28 cellular contexts compared by ENCODE assay signal in genomic region chr17:45851464-45851863, GRCh38. TPM values are rescaled to one million over a fixed set of nuclear protein-coding genes. Genes with fewer than 3 reads are reported as not detected.
DNase-seq lines count a peak whose midpoint lies in the region; ATAC-seq, FAIRE-seq and TF ChIP-seq lines count a peak whose summit lies in the region.
"Had no signal": no experiment of that assay in that cellular context is flagged by ENCODE, and none has a peak within 500 bp of the region (broad histone marks: within the 10 kb centered on the region; RNA-seq: fewer than 3 reads in every experiment).

No MANE protein-coding gene starts in this region.

- no peak overlapping the region for H2BK5ac ChIP-seq in H1 (ENCODE audit: low read depth, low read length)

- H4K8ac ChIP-seq in H1 (ENCODE audit: extremely low read depth, insufficient read depth, low read length): 0 out of 2 replicates have a peak overlapping the region, but pooled peaks have one; percentile 59

- H4K20me1 ChIP-seq in H1 (replicated peaks in 1 of 2; ENCODE audit: control insufficient read depth in 1 of 2, insufficient read depth in 2 of 2, low read length in 2 of 2): peaks cover 0 to 2% of the 10 kb centered on the region in 2 experiments

- H3K9me3 ChIP-seq in H1 (ENCODE audit: insufficient read depth in 2 of 2, low read depth in 1 of 2, low read length in 1 of 2): no peaks in the 10 kb centered on the region
- H3K9me3 ChIP-seq: BE2C had no signal

- TF ChIP-seq CTCF in natural killer cell (IDR thresholded peaks at IDR 0.05): no peak
- TF ChIP-seq CTCF in H1 (IDR thresholded peaks at IDR 0.05; ENCODE audit: control extremely low read depth in 1 of 3, insufficient read depth in 1 of 3, low read depth in 1 of 3, low read length in 3 of 3): no peak

- TF ChIP-seq POLR2A in H1 (IDR thresholded peaks at IDR 0.05; ENCODE audit: control extremely low read depth in 1 of 2, low read depth in 2 of 2, low read length in 2 of 2) (no peak), GM12892 (IDR thresholded peaks at IDR 0.05; ENCODE audit: low read depth, low read length) (no peak)

- H2BK120ac ChIP-seq in H1 (replicated peaks; ENCODE audit: low read depth, low read length): no peak overlapping the region

- no peak overlapping the region for H3K14ac ChIP-seq in H1 (ENCODE audit: insufficient read length)

- no peaks in the 10 kb centered on the region for H3K79me1 ChIP-seq in H1 (ENCODE audit: low read depth, low read length)

- no peak overlapping the region for H3K23ac ChIP-seq in H1 (ENCODE audit: insufficient read length)

- H3K36me3 Mint-ChIP-seq in natural killer cell treated with Interleukin-12 subunit alpha and Interleukin-12 subunit beta and Interleukin-15 and Interleukin-18, amount 100 ng/mL, for 72 hours: no peaks in the 10 kb centered on the region
- H3K36me3 Mint-ChIP-seq in natural killer cell: no peaks in the 10 kb centered on the region
- H3K36me3 Mint-ChIP-seq: CD4-positive, CD25-positive, alpha-beta regulatory T cell had no signal

- H2BK12ac ChIP-seq in H1 (ENCODE audit: low read depth, low read length): no peak overlapping the region

- H3K27ac ChIP-seq in H1 (ENCODE audit: low read depth, low read length): no peak overlapping the region

- POLR2A ChIA-PET in H1 (lab: Charles Lee; ENCODE audit: partially characterized antibody): interaction anchor here (1.1 kb wide), 1 partner anchor 55 kb away, joined by 3 read pairs; no protein-coding TSS in a partner anchor

- no peak overlapping the region for H3K4me3 Mint-ChIP-seq in natural killer cell treated with Interleukin-12 subunit alpha and Interleukin-12 subunit beta and Interleukin-15 and Interleukin-18, amount 100 ng/mL, for 72 hours
- no peak overlapping the region for H3K4me3 Mint-ChIP-seq in natural killer cell
- H3K4me3 Mint-ChIP-seq: CD4-positive, CD25-positive, alpha-beta regulatory T cell had no signal

- no peaks in the 10 kb centered on the region for H3K23me2 ChIP-seq in H1 (ENCODE audit: low read depth, low read length)

- DNase-seq in natural killer cell treated with Interleukin-12 subunit alpha and Interleukin-12 subunit beta and Interleukin-15 and Interleukin-18, amount 100 ng/mL, for 72 hours (ENCODE audit: low spot score): peak; percentile 51
- DNase-seq in natural killer cell (no peak), NCI-H2196 (lab: John Stamatoyannopoulos, UW; ENCODE audit: unreplicated experiment) (peak; percentile 42), H1 (ENCODE audit: low read depth in 1 of 2, low spot score in 2 of 2) (no peak), GM12892 (ENCODE audit: insufficient read length) (no peak)
- DNase-seq in stimulated activated naive CD8-positive, alpha-beta T cell treated with anti-CD3 and anti-CD28 coated beads, Interleukin-15, Interleukin-2, amounts not matched to agents 100 U/mL and 50 U/mL, for 24 hours: no peak
- DNase-seq: BE2C; CD4-positive, CD25-positive, alpha-beta regulatory T cell; COR-L47; DMS 273 treated with DMSO at 0.1 percent for 48 hours; GDM1; NCI-H1092 treated with DMSO at 0.1 percent for 48 hours; NCI-H1694; NCI-H2081; NCI-H2227 treated with DMSO at 0.1 percent for 48 hours; NCI-H524; NCI-H82; OCI-M1; Right ventricle myocardium superior; T-helper 9 cell had no signal

- peaks cover 2 to 4% of the 10 kb centered on the region in 2 donors for H3K4me1 Mint-ChIP-seq in natural killer cell treated with Interleukin-12 subunit alpha and Interleukin-12 subunit beta and Interleukin-15 and Interleukin-18, amount 100 ng/mL, for 72 hours (ENCODE audit: low read depth in 2 of 2)
- peaks cover 0 to 6% of the 10 kb centered on the region in 2 donors for H3K4me1 Mint-ChIP-seq in natural killer cell

- CTCF ChIA-PET in H1 (lab: Charles Lee; ENCODE audit: partially characterized antibody): interaction anchor here (0.6 to 8.1 kb wide), 38 partner anchors 8 to 455 kb away, joined by 3 to 137 read pairs (median 6); partner anchors contain the start of genes CRHR1 and SPPL2C

- peaks cover 0 to 4% (median 0%) of the 10 kb centered on the region in 4 experiments; a peak in 2 of 7 replicates for H3K27me3 ChIP-seq in H1 (replicated peaks in 1 of 4; ENCODE audit: control insufficient read depth in 3 of 4, extremely low read depth in 1 of 4, insufficient read depth in 3 of 4, low read length in 3 of 4)

- no peak overlapping the region for H3K4me3 ChIP-seq in H1 (ENCODE audit: extremely low read depth in 1 of 4, insufficient read depth in 2 of 4, low read depth in 3 of 4, low read length in 4 of 4)
- H3K4me3 ChIP-seq: K562 had no signal

- no peak overlapping the region for H3K18ac ChIP-seq in H1 (ENCODE audit: extremely low read depth, low read length)

- intact Hi-C loops in natural killer cell (cut with micrococcal nuclease): no loop called here

- no peak for TF ChIP-seq RAD21 in H1 (IDR thresholded peaks at IDR 0.05 in 1 of 2, conservative IDR thresholded peaks at IDR 0.05 in 1 of 2; ENCODE audit: low read depth in 2 of 2, low read length in 2 of 2)

- H3K4ac ChIP-seq in H1 (replicated peaks; ENCODE audit: insufficient read length, low read depth, low read length): no peak overlapping the region

- no peak overlapping the region for H3K56ac ChIP-seq in H1 (replicated peaks; ENCODE audit: insufficient read length, low read depth, low read length)

- TF ChIP-seq EP300 in H1 (IDR thresholded peaks at IDR 0.05; ENCODE audit: borderline replicate concordance in 1 of 2, low read depth in 2 of 2, low read length in 2 of 2): no peak

- H3K4me1 ChIP-seq in H1 (replicated peaks in 1 of 4; ENCODE audit: control insufficient read depth in 3 of 4, insufficient read depth in 4 of 4, low read length in 3 of 4): 0 out of 7 replicates have a peak, but pooled peaks cover 0 to 3% (median 0%) of the 10 kb centered on the region in 4 experiments
- H3K4me1 ChIP-seq: BE2C had no signal

- H2BK15ac ChIP-seq in H1 (ENCODE audit: low read length): no peak overlapping the region

- no peak overlapping the region for H3K27ac Mint-ChIP-seq in natural killer cell treated with Interleukin-12 subunit alpha and Interleukin-12 subunit beta and Interleukin-15 and Interleukin-18, amount 100 ng/mL, for 72 hours
- H3K27ac Mint-ChIP-seq in natural killer cell: no peak overlapping the region

- ATAC-seq in natural killer cell treated with Interleukin-12 subunit alpha and Interleukin-12 subunit beta and Interleukin-15 and Interleukin-18, amount 100 ng/mL, for 72 hours: no peak
- no peak for ATAC-seq in natural killer cell
- ATAC-seq in stimulated activated naive CD8-positive, alpha-beta T cell treated with anti-CD3 and anti-CD28 coated beads, Interleukin-15, Interleukin-2, amounts not matched to agents 100 U/mL and 50 U/mL, for 24 hours: no peak
- ATAC-seq in HG03571 (IDR thresholded peaks at IDR 0.05; ENCODE audit: unreplicated experiment): no peak
- ATAC-seq: K562 had no signal

- H3K9me3 Mint-ChIP-seq in natural killer cell treated with Interleukin-12 subunit alpha and Interleukin-12 subunit beta and Interleukin-15 and Interleukin-18, amount 100 ng/mL, for 72 hours: no peaks in the 10 kb centered on the region
- H3K9me3 Mint-ChIP-seq in natural killer cell: no peaks in the 10 kb centered on the region

- H4K91ac ChIP-seq in H1 (replicated peaks; ENCODE audit: insufficient read length, low read length): no peak overlapping the region

- no peak overlapping the region for H2AFZ ChIP-seq in H1 (ENCODE audit: low read length)

- H3K4me2 ChIP-seq in H1 (ENCODE audit: insufficient read depth in 1 of 2, low read depth in 2 of 2, low read length in 2 of 2): no peak overlapping the region

- no peak overlapping the region for H2AK5ac ChIP-seq in H1 (ENCODE audit: low read depth, low read length)

- 70% methylated on average over 8 of the region's 8 CpGs; no CpG with 5 or more reads in 1 of the 2 experiments for WGBS in H1 (ENCODE audit: extremely low coverage in 1 of 2, insufficient coverage in 1 of 2, insufficient read length in 1 of 2, insufficient replicate concordance in 2 of 2, low coverage in 1 of 2, low lambda C conversion rate in 2 of 2, missing lambda C conversion rate in 1 of 2), 2 experiments

- H3K79me2 ChIP-seq in H1 (ENCODE audit: control insufficient read depth in 1 of 2, insufficient read depth in 2 of 2, low read length in 2 of 2): no peaks in the 10 kb centered on the region

- no peak overlapping the region for H4K5ac ChIP-seq in H1 (ENCODE audit: insufficient read length, low read depth, low read length)

- H3K36me3 ChIP-seq in H1 (ENCODE audit: control insufficient read depth in 2 of 4, insufficient read depth in 4 of 4, low read length in 3 of 4): no peaks in the 10 kb centered on the region
- H3K36me3 ChIP-seq: BE2C had no signal

- FAIRE-seq in H1 (lab: Jason Lieb, UNC) (no peak), GM12892 (lab: Jason Lieb, UNC) (no peak)
- FAIRE-seq: H54, K562, RCC 7860 had no signal

- H3K9ac ChIP-seq in H1 (replicated peaks in 1 of 4; ENCODE audit: extremely low read depth in 1 of 4, low read depth in 3 of 4, low read length in 3 of 4): no peak overlapping the region; a peak in 2 of 7 replicates

- no peak overlapping the region for H2BK20ac ChIP-seq in H1 (ENCODE audit: low read length)

- H3K27me3 Mint-ChIP-seq in natural killer cell treated with Interleukin-12 subunit alpha and Interleukin-12 subunit beta and Interleukin-15 and Interleukin-18, amount 100 ng/mL, for 72 hours: peaks cover 8 to 18% of the 10 kb centered on the region in 2 donors
- H3K27me3 Mint-ChIP-seq in natural killer cell (ENCODE audit: low read depth in 2 of 2): peaks cover 19 to 20% of the 10 kb centered on the region in 2 donors

RNA-seq across cellular contexts. Expression of gene SPPL2C, which starts 6.8 kb away (rescaled TPM):
- not detected for total RNA-seq in natural killer cell treated with Interleukin-12 subunit alpha and Interleukin-12 subunit beta and Interleukin-15 and Interleukin-18, amount 100 ng/mL, for 72 hours
- total RNA-seq in natural killer cell: not detected
- not detected in 2 replicates for total RNA-seq in H1 (2021; fragmentation: NEBNext Ultra II Directional; extraction: Animal tissue kit (Norgen Biotek cat#: 25700))
- not detected in 2 replicates for polyA plus RNA-seq in H1 (2011; rRNA removed)
- not detected for polyA plus RNA-seq in H1 (2011; cell fraction: cytosol; rRNA removed)
- not detected for polyA plus RNA-seq in H1 (2011; cell fraction: nucleus; rRNA removed)
- polyA plus RNA-seq in H1 (2012, experiment 1 of 2): not detected in 4 replicates
- not detected for polyA plus RNA-seq in H1 (2012, experiment 2 of 2)
- not detected for polyA plus RNA-seq in H1 (2013, experiment 1 of 2)
- not detected for polyA plus RNA-seq in H1 (2013, experiment 2 of 2)
- polyA minus RNA-seq in H1 (2011; rRNA and poly(A)+ RNA removed): not detected in 2 replicates
- polyA minus RNA-seq in H1 (2011; cell fraction: cytosol; rRNA and poly(A)+ RNA removed): not detected
- polyA minus RNA-seq in H1 (2011; cell fraction: nucleus; rRNA and poly(A)+ RNA removed): not detected
- polyA plus RNA-seq in GM12892 (2012; ENCODE audit: missing spikeins): not detected
- total RNA-seq: A673; CD4-positive, CD25-positive, alpha-beta regulatory T cell; K562; LHCN-M2; Right ventricle myocardium superior; SK-MEL-5; T-helper 1 cell treated with Interleukin-12 subunit alpha and Interleukin-12 subunit beta and Interleukin-4 antibody, amounts not matched to agents 30 ng/mL and 1 ng/mL, for 36 hours had no signal
- polyA plus RNA-seq: CD4-positive, CD25-positive, alpha-beta regulatory T cell; K562 had no signal

RNA-seq across cellular contexts. Expression of gene MAPT, which starts 42.9 kb away (rescaled TPM):
- under 1 TPM; 0.14 to 0.17 TPM for total RNA-seq in natural killer cell treated with Interleukin-12 subunit alpha and Interleukin-12 subunit beta and Interleukin-15 and Interleukin-18, amount 100 ng/mL, for 72 hours
- 1 to 10 TPM in 1 of 3 donors, under 1 TPM in 2; 0.14 to 1.3 (median 0.58) TPM for total RNA-seq in natural killer cell
- total RNA-seq in H1 (2021; fragmentation: NEBNext Ultra II Directional; extraction: Animal tissue kit (Norgen Biotek cat#: 25700)): 1.7 and 2.4 TPM in 2 replicates
- polyA plus RNA-seq in H1 (2011; rRNA removed): 0.54 and 1.0 TPM in 2 replicates
- polyA plus RNA-seq in H1 (2011; cell fraction: cytosol; rRNA removed): 0.57 TPM
- 1.1 TPM for polyA plus RNA-seq in H1 (2011; cell fraction: nucleus; rRNA removed)
- polyA plus RNA-seq in H1 (2012, experiment 1 of 2): 0.88 to 1.4 TPM (median 1.3 TPM) in 4 replicates
- 0.83 TPM for polyA plus RNA-seq in H1 (2012, experiment 2 of 2)
- polyA plus RNA-seq in H1 (2013, experiment 1 of 2): 0.93 TPM
- polyA plus RNA-seq in H1 (2013, experiment 2 of 2): 0.99 TPM
- 0.29 and 0.38 TPM in 2 replicates for polyA minus RNA-seq in H1 (2011; rRNA and poly(A)+ RNA removed)
- 0.22 TPM for polyA minus RNA-seq in H1 (2011; cell fraction: cytosol; rRNA and poly(A)+ RNA removed)
- polyA minus RNA-seq in H1 (2011; cell fraction: nucleus; rRNA and poly(A)+ RNA removed): 0.60 TPM
- polyA plus RNA-seq in GM12892 (2012; ENCODE audit: missing spikeins): 0.13 TPM

Comparison
In these comparisons a context has a peak if more than half of its experiments do, and no peak if none do; other contexts are left out.
1. DNase-seq: peak in natural killer cell treated with Interleukin-12 subunit alpha and Interleukin-12 subunit beta and Interleukin-15 and Interleukin-18, amount 100 ng/mL, for 72 hours (single experiment) and NCI-H2196 (single experiment); none in natural killer cell (single experiment), H1 (0 of 2), GM12892 (single experiment) and stimulated activated naive CD8-positive, alpha-beta T cell treated with anti-CD3 and anti-CD28 coated beads, Interleukin-15, Interleukin-2, amounts not matched to agents 100 U/mL and 50 U/mL, for 24 hours (single experiment).